ENCODE assay signal across 8 cellular contexts in the genomic region with DNA sequence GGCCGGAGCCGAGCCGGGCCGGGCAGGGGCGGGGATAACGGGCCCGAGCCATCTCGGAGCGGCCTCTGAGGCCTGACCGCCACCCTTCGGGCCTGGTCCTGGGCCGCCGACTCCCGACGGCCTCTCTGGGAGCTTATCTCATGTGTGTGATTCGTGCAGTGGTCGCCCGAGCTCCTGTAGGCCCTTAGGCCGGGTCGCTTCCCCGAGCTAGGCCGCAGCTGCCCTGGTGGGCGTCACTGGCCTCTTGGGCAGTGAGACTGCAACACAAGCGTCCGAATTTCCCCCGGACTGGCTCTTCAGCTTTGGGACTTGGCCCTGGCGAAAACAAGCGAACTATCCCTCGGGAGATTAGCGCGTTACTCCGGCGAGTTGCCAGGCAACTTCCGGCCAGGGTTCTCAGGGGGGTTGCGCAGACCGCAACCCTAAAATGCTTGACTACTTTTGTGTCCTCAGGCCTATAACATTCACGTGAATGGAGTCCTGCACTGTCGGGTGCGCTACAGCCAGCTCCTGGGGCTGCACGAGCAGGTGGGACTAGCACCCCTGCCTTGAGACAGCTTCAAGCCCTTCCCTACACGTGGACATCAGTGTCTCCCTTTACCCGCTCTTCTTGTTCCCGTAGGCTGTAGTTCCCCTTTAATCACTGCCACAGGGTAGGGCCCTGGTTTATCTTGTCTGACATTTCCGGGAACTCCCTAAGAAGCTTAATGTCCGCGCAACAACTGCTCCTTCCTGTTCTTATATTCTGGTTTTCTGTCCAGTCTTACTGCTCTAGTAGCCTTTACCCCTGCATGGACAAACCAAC. TPM values are rescaled to one million over a fixed set of nuclear protein-coding genes. Genes with fewer than 3 reads are reported as not detected.
DNase-seq lines count a peak whose midpoint lies in the region; ATAC-seq and TF ChIP-seq lines count a peak whose summit lies in the region.

No MANE protein-coding gene starts in this region.

- peak overlapping the region; percentile 90 for H3K27ac Mint-ChIP-seq in stimulated activated effector memory CD8-positive, alpha-beta T cell treated with anti-CD3 and anti-CD28 coated beads, Interleukin-12 subunit alpha, Interleukin-12 subunit beta, amount 100 ng/mL, for 72 hours

- H3K27me3 ChIP-seq in layer of hippocampus (ENCODE audit: control insufficient read depth, insufficient read depth, low read length) = no peaks in the 10 kb centered on the region

- peak overlapping the region; percentile 76 for H3K27ac ChIP-seq in layer of hippocampus (ENCODE audit: low read depth, low read length)

- H3K4me1 Mint-ChIP-seq in stimulated activated effector memory CD8-positive, alpha-beta T cell treated with anti-CD3 and anti-CD28 coated beads, Interleukin-12 subunit alpha, Interleukin-12 subunit beta, amount 100 ng/mL, for 72 hours = peaks cover 40% of the 10 kb centered on the region

- no peak for TF ChIP-seq CTCF in cardiac fibroblast (IDR thresholded peaks at IDR 0.05; ENCODE audit: low read depth, low read length)

- H3K4me3 Mint-ChIP-seq in stimulated activated effector memory CD8-positive, alpha-beta T cell treated with anti-CD3 and anti-CD28 coated beads, Interleukin-12 subunit alpha, Interleukin-12 subunit beta, amount 100 ng/mL, for 72 hours = peak overlapping the region; percentile 78

- H3K36me3 Mint-ChIP-seq in stimulated activated effector memory CD8-positive, alpha-beta T cell treated with anti-CD3 and anti-CD28 coated beads, Interleukin-12 subunit alpha, Interleukin-12 subunit beta, amount 100 ng/mL, for 72 hours = peaks cover 69% of the 10 kb centered on the region

- peak; percentile 25 for ATAC-seq in GM19372 (IDR thresholded peaks at IDR 0.05; ENCODE audit: low read depth, unreplicated experiment)
- ATAC-seq in HG03439 (IDR thresholded peaks at IDR 0.05; ENCODE audit: unreplicated experiment) = peak; percentile 2
- peak; percentile 25 for ATAC-seq in stimulated activated effector memory CD8-positive, alpha-beta T cell treated with anti-CD3 and anti-CD28 coated beads, Interleukin-12 subunit alpha, Interleukin-12 subunit beta, amount 100 ng/mL, for 72 hours

- DNase-seq in COLO829 (ENCODE audit: low spot score) (peak; percentile 15), SK-MEL-5 (ENCODE audit: low read depth, low spot score) (peak; percentile 43), cardiac fibroblast (ENCODE audit: low read depth in 2 of 2) (peak; percentile 70 to 73), dedifferentiated amniotic fluid mesenchymal stem cell (ENCODE audit: extremely low spot score) (no peak)
- peak in 1 of 2 donors; percentile 17 for DNase-seq in stimulated activated effector memory CD8-positive, alpha-beta T cell treated with anti-CD3 and anti-CD28 coated beads, Interleukin-12 subunit alpha, Interleukin-12 subunit beta, amount 100 ng/mL, for 72 hours (ENCODE audit: low spot score in 2 of 2)

- in situ Hi-C loops in SK-MEL-5 (cut with HindIII; ENCODE audit: low pct_unique_long_range_greater_than_20kb, low sequenced_read_pairs) = no loop called here

- peak overlapping the region; percentile 98 to 99 for H3K4me3 ChIP-seq in cardiac fibroblast (replicated peaks in 1 of 2; ENCODE audit: low read depth in 2 of 2, low read length in 2 of 2)

- no peaks in the 10 kb centered on the region for H3K9me3 Mint-ChIP-seq in stimulated activated effector memory CD8-positive, alpha-beta T cell treated with anti-CD3 and anti-CD28 coated beads, Interleukin-12 subunit alpha, Interleukin-12 subunit beta, amount 100 ng/mL, for 72 hours

RNA-seq across cellular contexts. Expression of gene SNX17, which starts 0.6 kb away (rescaled TPM):
- total RNA-seq in SK-MEL-5 (2014; rRNA removed; shearing (Covaris generic)) = 229 and 234 TPM in 2 replicates
- 183 and 218 TPM in 2 replicates for polyA plus RNA-seq in SK-MEL-5 (2015; cell fraction: cytosol; rRNA removed)
- 154 and 181 TPM in 2 replicates for polyA plus RNA-seq in SK-MEL-5 (2015; cell fraction: nucleus; rRNA removed)

RNA-seq across cellular contexts. Expression of gene EIF2B4, which starts 0.9 kb away (rescaled TPM):
- total RNA-seq in SK-MEL-5 (2014; rRNA removed; shearing (Covaris generic)) = 32.8 and 36.9 TPM in 2 replicates
- polyA plus RNA-seq in SK-MEL-5 (2015; cell fraction: cytosol; rRNA removed) = 24.1 and 24.7 TPM in 2 replicates
- polyA plus RNA-seq in SK-MEL-5 (2015; cell fraction: nucleus; rRNA removed) = 114 and 117 TPM in 2 replicates

RNA-seq across cellular contexts. Expression of gene ZNF513, which starts 9.5 kb away (rescaled TPM):
- total RNA-seq in SK-MEL-5 (2014; rRNA removed; shearing (Covaris generic)) = 9.3 and 10.1 TPM in 2 replicates
- polyA plus RNA-seq in SK-MEL-5 (2015; cell fraction: cytosol; rRNA removed) = 19.8 and 21.5 TPM in 2 replicates
- 43.7 and 57.1 TPM in 2 replicates for polyA plus RNA-seq in SK-MEL-5 (2015; cell fraction: nucleus; rRNA removed)

RNA-seq across cellular contexts. Expression of gene GTF3C2, which starts 14.5 kb away (rescaled TPM):
- total RNA-seq in SK-MEL-5 (2014; rRNA removed; shearing (Covaris generic)) = 99.9 and 100.0 TPM in 2 replicates
- polyA plus RNA-seq in SK-MEL-5 (2015; cell fraction: cytosol; rRNA removed) = 77.6 and 90.1 TPM in 2 replicates
- polyA plus RNA-seq in SK-MEL-5 (2015; cell fraction: nucleus; rRNA removed) = 236 and 284 TPM in 2 replicates

RNA-seq across cellular contexts. Expression of gene PPM1G, which starts 38.4 kb away (rescaled TPM):
- 111 and 116 TPM in 2 replicates for total RNA-seq in SK-MEL-5 (2014; rRNA removed; shearing (Covaris generic))
- 113 and 143 TPM in 2 replicates for polyA plus RNA-seq in SK-MEL-5 (2015; cell fraction: cytosol; rRNA removed)
- 63.4 and 73.9 TPM in 2 replicates for polyA plus RNA-seq in SK-MEL-5 (2015; cell fraction: nucleus; rRNA removed)
